In genomic region chr19:36331353-36332228, GRCh38 we compare ENCODE assay signal across 8 cellular contexts. TPM values are rescaled to one million over a fixed set of nuclear protein-coding genes. Genes with fewer than 3 reads are reported as not detected.
A peak's percentile ranks its signal among the peaks of the same experiment; 100 is the strongest.
DNase-seq lines count a peak whose midpoint lies in the region; ATAC-seq lines count a peak whose summit lies in the region.

No MANE protein-coding gene starts in this region.

- peaks cover 4% of the 10 kb centered on the region for H3K4me1 Mint-ChIP-seq in activated T-helper 2 cell treated with anti-CD3 and anti-CD28 coated beads, Interferon-gamma antibody, Interleukin-2, Interleukin-4, amounts not matched to agents 10 μg/mL and 5 μg/mL and 100 μg/mL, durations not matched to agents 14 hours and 24 hours and 36 hours (ENCODE audit: low read depth)
- peaks cover 0 to 15% of the 10 kb centered on the region in 2 donors for H3K4me1 Mint-ChIP-seq in natural killer cell treated with Interleukin-12 subunit alpha and Interleukin-12 subunit beta and Interleukin-15 and Interleukin-18, amount 100 ng/mL, for 72 hours (ENCODE audit: low read depth in 2 of 2)
- peaks cover 24% of the 10 kb centered on the region for H3K4me1 Mint-ChIP-seq in stimulated activated memory B cell treated with anti-CD40 and anti-IgM and Interleukin-4, amounts not matched to agents 10 μg/mL and 1 μg/mL and 100 μg/mL, for 72 hours

- DNase-seq in GM04504 (ENCODE audit: low read depth) (peak; percentile 91), OCI-M1 (lab: John Stamatoyannopoulos, UW) (peak; percentile 98), fibroblast of the conjunctiva (ENCODE audit: low read depth) (peak; percentile 87)
- DNase-seq in activated T-helper 2 cell treated with anti-CD3 and anti-CD28 coated beads, Interferon-gamma antibody, Interleukin-2, Interleukin-4, amounts not matched to agents 10 μg/mL and 5 μg/mL and 100 μg/mL, durations not matched to agents 14 hours and 24 hours and 36 hours (ENCODE audit: low spot score) = peak; percentile 40
- peak; percentile 83 for DNase-seq in natural killer cell treated with Interleukin-12 subunit alpha and Interleukin-12 subunit beta and Interleukin-15 and Interleukin-18, amount 100 ng/mL, for 72 hours (ENCODE audit: low spot score)

- peaks cover 65% of the 10 kb centered on the region for H3K9me3 Mint-ChIP-seq in activated T-helper 2 cell treated with anti-CD3 and anti-CD28 coated beads, Interferon-gamma antibody, Interleukin-2, Interleukin-4, amounts not matched to agents 10 μg/mL and 5 μg/mL and 100 μg/mL, durations not matched to agents 14 hours and 24 hours and 36 hours
- peaks cover 4% of the 10 kb centered on the region for H3K9me3 Mint-ChIP-seq in natural killer cell treated with Interleukin-12 subunit alpha and Interleukin-12 subunit beta and Interleukin-15 and Interleukin-18, amount 100 ng/mL, for 72 hours
- H3K9me3 Mint-ChIP-seq in stimulated activated memory B cell treated with anti-CD40 and anti-IgM and Interleukin-4, amounts not matched to agents 10 μg/mL and 1 μg/mL and 100 μg/mL, for 72 hours = peaks cover 13% of the 10 kb centered on the region

- H3K27me3 Mint-ChIP-seq in activated T-helper 2 cell treated with anti-CD3 and anti-CD28 coated beads, Interferon-gamma antibody, Interleukin-2, Interleukin-4, amounts not matched to agents 10 μg/mL and 5 μg/mL and 100 μg/mL, durations not matched to agents 14 hours and 24 hours and 36 hours (ENCODE audit: low read depth) = no peaks in the 10 kb centered on the region
- no peaks in the 10 kb centered on the region for H3K27me3 Mint-ChIP-seq in natural killer cell treated with Interleukin-12 subunit alpha and Interleukin-12 subunit beta and Interleukin-15 and Interleukin-18, amount 100 ng/mL, for 72 hours
- H3K27me3 Mint-ChIP-seq in stimulated activated memory B cell treated with anti-CD40 and anti-IgM and Interleukin-4, amounts not matched to agents 10 μg/mL and 1 μg/mL and 100 μg/mL, for 72 hours = no peaks in the 10 kb centered on the region

- ATAC-seq in HG03139 (IDR thresholded peaks at IDR 0.05; ENCODE audit: unreplicated experiment) (peak; percentile 67), HG02678 (IDR thresholded peaks at IDR 0.05; ENCODE audit: unreplicated experiment) (no peak)
- ATAC-seq in natural killer cell treated with Interleukin-12 subunit alpha and Interleukin-12 subunit beta and Interleukin-15 and Interleukin-18, amount 100 ng/mL, for 72 hours = peak; percentile 89 to 99
- ATAC-seq in stimulated activated memory B cell treated with anti-CD40 and anti-IgM and Interleukin-4, amounts not matched to agents 10 μg/mL and 1 μg/mL and 100 μg/mL, for 72 hours = peak; percentile 100

- no peak overlapping the region for H3K27ac Mint-ChIP-seq in activated T-helper 2 cell treated with anti-CD3 and anti-CD28 coated beads, Interferon-gamma antibody, Interleukin-2, Interleukin-4, amounts not matched to agents 10 μg/mL and 5 μg/mL and 100 μg/mL, durations not matched to agents 14 hours and 24 hours and 36 hours
- H3K27ac Mint-ChIP-seq in natural killer cell treated with Interleukin-12 subunit alpha and Interleukin-12 subunit beta and Interleukin-15 and Interleukin-18, amount 100 ng/mL, for 72 hours = peak overlapping the region in 1 of 2 donors; percentile 84
- peak overlapping the region; percentile 57 for H3K27ac Mint-ChIP-seq in stimulated activated memory B cell treated with anti-CD40 and anti-IgM and Interleukin-4, amounts not matched to agents 10 μg/mL and 1 μg/mL and 100 μg/mL, for 72 hours

- peaks cover 14% of the 10 kb centered on the region for H3K36me3 Mint-ChIP-seq in activated T-helper 2 cell treated with anti-CD3 and anti-CD28 coated beads, Interferon-gamma antibody, Interleukin-2, Interleukin-4, amounts not matched to agents 10 μg/mL and 5 μg/mL and 100 μg/mL, durations not matched to agents 14 hours and 24 hours and 36 hours (ENCODE audit: low read depth)
- H3K36me3 Mint-ChIP-seq in natural killer cell treated with Interleukin-12 subunit alpha and Interleukin-12 subunit beta and Interleukin-15 and Interleukin-18, amount 100 ng/mL, for 72 hours = peaks cover 39% of the 10 kb centered on the region
- H3K36me3 Mint-ChIP-seq in stimulated activated memory B cell treated with anti-CD40 and anti-IgM and Interleukin-4, amounts not matched to agents 10 μg/mL and 1 μg/mL and 100 μg/mL, for 72 hours = peaks cover 44% of the 10 kb centered on the region

- intact Hi-C loops in activated T-helper 2 cell treated with anti-CD3 and anti-CD28 coated beads, Interferon-gamma antibody, Interleukin-2, Interleukin-4, amounts not matched to agents 10 μg/mL and 5 μg/mL and 100 μg/mL, durations not matched to agents 14 hours and 24 hours and 36 hours (cut with micrococcal nuclease) = no loop called here

- H3K4me3 Mint-ChIP-seq in activated T-helper 2 cell treated with anti-CD3 and anti-CD28 coated beads, Interferon-gamma antibody, Interleukin-2, Interleukin-4, amounts not matched to agents 10 μg/mL and 5 μg/mL and 100 μg/mL, durations not matched to agents 14 hours and 24 hours and 36 hours (ENCODE audit: low read depth) = peak overlapping the region; percentile 47
- H3K4me3 Mint-ChIP-seq in natural killer cell treated with Interleukin-12 subunit alpha and Interleukin-12 subunit beta and Interleukin-15 and Interleukin-18, amount 100 ng/mL, for 72 hours = peak overlapping the region; percentile 83
- peak overlapping the region; percentile 84 for H3K4me3 Mint-ChIP-seq in stimulated activated memory B cell treated with anti-CD40 and anti-IgM and Interleukin-4, amounts not matched to agents 10 μg/mL and 1 μg/mL and 100 μg/mL, for 72 hours

RNA-seq across cellular contexts. Expression of gene ZFP14, which starts 47.4 kb away (rescaled TPM):
- 2.0 and 2.4 TPM in 2 replicates for total RNA-seq in activated T-helper 2 cell treated with anti-CD3 and anti-CD28 coated beads, Interferon-gamma antibody, Interleukin-2, Interleukin-4, amounts not matched to agents 10 μg/mL and 5 μg/mL and 100 μg/mL, durations not matched to agents 14 hours and 24 hours and 36 hours
- total RNA-seq in natural killer cell treated with Interleukin-12 subunit alpha and Interleukin-12 subunit beta and Interleukin-15 and Interleukin-18, amount 100 ng/mL, for 72 hours = 1 to 10 TPM; 2.3 to 5.1 TPM

Comparison
In these comparisons a context has a peak if more than half of its experiments do, and no peak if none do; other contexts are left out.
1. DNase-seq: peak in every context shown above with its lines; median percentile 98 in OCI-M1; 91 in GM04504; 87 in fibroblast of the conjunctiva; 83 in natural killer cell treated with Interleukin-12 subunit alpha and Interleukin-12 subunit beta and Interleukin-15 and Interleukin-18, amount 100 ng/mL, for 72 hours; 40 in activated T-helper 2 cell treated with anti-CD3 and anti-CD28 coated beads, Interferon-gamma antibody, Interleukin-2, Interleukin-4, amounts not matched to agents 10 μg/mL and 5 μg/mL and 100 μg/mL, durations not matched to agents 14 hours and 24 hours and 36 hours.